21 cellular contexts compared by ENCODE assay signal in the genomic region with DNA sequence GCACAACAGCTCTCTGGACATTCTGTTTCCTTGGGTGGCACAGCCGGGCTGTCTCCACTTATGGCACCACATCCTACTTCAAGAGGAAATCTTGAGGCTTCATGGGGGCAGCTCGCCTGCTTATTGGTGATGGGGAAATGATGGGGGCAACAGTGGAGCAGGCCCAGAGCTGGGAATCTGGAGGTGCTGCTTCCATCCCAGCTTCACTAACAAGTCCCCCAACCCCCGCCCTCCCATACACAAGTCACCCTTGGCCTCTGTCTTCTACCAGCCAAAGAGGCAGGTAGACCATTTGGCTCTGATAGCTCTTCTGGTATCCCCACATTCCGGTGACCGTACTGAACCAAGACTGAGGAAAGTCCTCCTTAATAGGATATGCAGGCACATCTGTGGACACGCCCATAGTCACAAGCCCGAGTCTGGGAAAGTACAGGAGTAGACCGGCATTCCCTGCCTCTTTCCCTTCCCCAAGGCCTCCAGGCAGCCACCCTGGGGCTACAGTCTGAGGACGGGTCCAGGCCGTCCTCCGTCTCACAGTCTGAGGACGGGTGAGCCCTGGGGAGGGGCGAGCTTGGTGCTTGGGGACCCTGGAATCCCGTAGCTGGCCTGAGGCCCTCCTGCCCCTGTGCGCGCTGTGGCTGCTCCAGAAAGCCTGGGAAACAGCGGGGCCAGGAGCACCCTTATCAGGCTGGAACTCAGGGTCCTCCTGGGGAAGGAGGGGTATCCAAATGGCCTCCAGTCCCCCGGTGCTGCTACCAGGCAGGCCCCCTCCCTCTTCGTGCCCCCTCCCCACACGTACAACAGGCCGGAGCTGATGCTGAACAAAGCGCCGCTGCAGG.
"Had no signal": no experiment of that assay in that cellular context is flagged by ENCODE, and none has a peak within 500 bp of the region (broad histone marks: within the 10 kb centered on the region; RNA-seq: fewer than 3 reads in every experiment).

No MANE protein-coding gene starts in this region.

- H3K4me3 Mint-ChIP-seq: activated CD4-positive, alpha-beta T cell treated with anti-CD3 and anti-CD28 coated beads for 36 hours; activated naive CD8-positive, alpha-beta T cell; activated T-helper 1 cell treated with anti-CD3 and anti-CD28 coated beads, Interleukin-12 subunit alpha, Interleukin-12 subunit beta, Interleukin-2, Interleukin-4 antibody, amounts not matched to agents 30 ng/mL and 10 ng/mL and 1 ng/mL, durations not matched to agents 14 hours and 24 hours and 36 hours; memory B cell; naive B cell; neural crest cell; T-helper 2 cell treated with Interferon-gamma antibody and Interleukin-4, amounts not matched to agents 5 μg/mL and 100 μg/mL, for 36 hours; WTC11 had no signal

- H3K36me3 ChIP-seq: left ventricle myocardium inferior, ovary, right lobe of liver, thoracic aorta, upper lobe of left lung had no signal

- H3K9me3 ChIP-seq: left ventricle myocardium inferior, mucosa of descending colon, ovary, right lobe of liver, thoracic aorta, upper lobe of left lung had no signal

- H3K27ac Mint-ChIP-seq: activated CD4-positive, alpha-beta T cell treated with anti-CD3 and anti-CD28 coated beads for 36 hours; activated naive CD8-positive, alpha-beta T cell; activated T-helper 1 cell treated with anti-CD3 and anti-CD28 coated beads, Interleukin-12 subunit alpha, Interleukin-12 subunit beta, Interleukin-2, Interleukin-4 antibody, amounts not matched to agents 30 ng/mL and 10 ng/mL and 1 ng/mL, durations not matched to agents 14 hours and 24 hours and 36 hours; memory B cell; naive B cell; T-helper 2 cell treated with Interferon-gamma antibody and Interleukin-4, amounts not matched to agents 5 μg/mL and 100 μg/mL, for 36 hours; WTC11 had no signal

- ATAC-seq: activated CD4-positive, alpha-beta T cell treated with anti-CD3 and anti-CD28 coated beads for 36 hours; mucosa of descending colon; right lobe of liver; WTC11 had no signal

- H3K9me3 Mint-ChIP-seq: activated T-helper 1 cell treated with anti-CD3 and anti-CD28 coated beads, Interleukin-12 subunit alpha, Interleukin-12 subunit beta, Interleukin-2, Interleukin-4 antibody, amounts not matched to agents 30 ng/mL and 10 ng/mL and 1 ng/mL, durations not matched to agents 14 hours and 24 hours and 36 hours; memory B cell; neural crest cell; T-helper 2 cell treated with Interferon-gamma antibody and Interleukin-4, amounts not matched to agents 5 μg/mL and 100 μg/mL, for 36 hours; WTC11 had no signal

- H3K36me3 Mint-ChIP-seq: activated naive CD8-positive, alpha-beta T cell; memory B cell; naive B cell; WTC11 had no signal

- H3K4me1 Mint-ChIP-seq: activated CD4-positive, alpha-beta T cell treated with anti-CD3 and anti-CD28 coated beads for 36 hours had no signal

- H3K4me3 ChIP-seq: left ventricle myocardium inferior, mucosa of descending colon, ovary, right lobe of liver, thoracic aorta, upper lobe of left lung had no signal

- H3K4me1 ChIP-seq: right lobe of liver had no signal

- H3K27me3 ChIP-seq: ovary, right lobe of liver, upper lobe of left lung had no signal

- DNase-seq: activated CD4-positive, alpha-beta T cell treated with anti-CD3 and anti-CD28 coated beads for 36 hours; activated CD4-positive, alpha-beta T cell treated with anti-CD3 and anti-CD28 coated beads, Interleukin-2, amount 50 U/mL, for 48 hours; activated T-cell treated with anti-CD3 and anti-CD28 coated beads for 4 hours; foreskin melanocyte; head of caudate nucleus; kidney glomerular epithelial cell; left ventricle myocardium inferior; mucosa of descending colon; naive B cell; ovary; small intestine; stimulated activated CD4-positive, alpha-beta T cell treated with anti-CD3 and anti-CD28 coated beads, Interleukin-4, amount 100 ng/mL, for 1 hour had no signal

- H3K27ac ChIP-seq: left ventricle myocardium inferior, ovary, right lobe of liver, thoracic aorta, upper lobe of left lung had no signal
